ENCODE assay signal across 8 cellular contexts in the genomic region with DNA sequence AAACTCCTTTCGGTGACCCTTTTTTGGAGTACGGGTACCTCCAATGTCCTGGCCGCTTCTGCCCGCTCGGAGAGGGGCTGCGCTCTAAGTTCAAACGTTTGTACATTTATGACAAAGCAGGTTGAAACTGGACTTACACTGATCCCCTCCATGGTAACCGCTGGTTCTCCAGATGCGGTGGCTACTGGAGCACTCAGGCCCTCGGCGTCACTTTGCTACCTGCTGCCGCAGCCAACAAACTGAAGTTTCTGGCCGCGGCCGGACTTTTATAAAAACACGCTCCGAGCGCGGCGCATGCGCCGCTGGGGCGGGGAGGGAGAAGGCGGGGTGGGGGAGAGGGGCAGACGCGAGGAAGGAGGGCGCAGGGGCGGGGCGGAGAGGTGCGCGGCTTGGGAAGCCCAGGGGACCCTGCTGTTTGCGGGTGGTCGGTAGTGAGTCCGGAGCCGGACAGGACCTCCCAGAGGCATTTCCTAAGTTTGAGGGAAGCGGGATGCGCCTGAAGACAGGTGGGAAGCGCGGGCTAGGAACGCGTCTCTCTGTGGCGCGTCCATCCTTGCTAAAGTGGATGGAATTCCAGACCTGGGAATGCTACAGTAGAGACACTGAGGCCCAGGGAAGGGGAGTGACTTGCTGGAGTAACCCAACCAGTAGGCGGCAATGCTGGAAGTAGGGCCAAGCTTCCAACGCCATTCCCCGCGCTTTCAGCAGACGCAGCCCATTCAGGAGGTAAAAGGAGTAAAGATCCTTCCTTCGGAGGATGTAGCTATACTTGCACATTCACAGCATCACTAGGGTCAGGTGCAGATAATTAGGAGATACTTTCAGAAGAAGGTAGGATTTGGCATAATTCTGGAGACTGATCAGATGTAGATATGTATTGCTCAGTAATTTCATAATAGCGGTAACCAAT. TPM values are rescaled to one million over a fixed set of nuclear protein-coding genes. Genes with fewer than 3 reads are reported as not detected.
DNase-seq lines count a peak whose midpoint lies in the region; ATAC-seq and TF ChIP-seq lines count a peak whose summit lies in the region.

A gene (minus strand): TSS at position 241 of the 910 bp plus-strand sequence. CDS start 89 bp downstream, at position 152.

- POLR2A ChIA-PET in Panc1 (lab: Charles Lee) = interaction anchor here (1.1 kb wide), 1 partner anchor 14 kb away, joined by 3 read pairs; no protein-coding TSS in a partner anchor

- WGBS in suprapubic skin = 1% methylated on average over 22 of the region's 50 CpGs

- DNase-seq in NK-92 treated with Interleukin-12 subunit alpha and Interleukin-12 subunit beta, amount 100 ng/mL, for 24 hours (lab: John Stamatoyannopoulos, UW) = peak; percentile 82
- DNase-seq in NK-92 (lab: John Stamatoyannopoulos, UW; ENCODE audit: unreplicated experiment) (no peak), HuH-7 (ENCODE audit: low spot score) (peak; percentile 68), Panc1 (ENCODE audit: low read depth, low spot score) (no peak), germinal center (ENCODE audit: low spot score) (peak; percentile 91), omental fat pad (ENCODE audit: low spot score) (no peak), suprapubic skin (ENCODE audit: low spot score in 2 of 2) (peak; percentile 68 to 84)
- DNase-seq in activated T-helper 2 cell treated with anti-CD3 and anti-CD28 coated beads, Interferon-gamma antibody, Interleukin-2, Interleukin-4, amounts not matched to agents 10 μg/mL and 5 μg/mL and 100 μg/mL, durations not matched to agents 14 hours and 24 hours and 36 hours (ENCODE audit: low spot score) = peak; percentile 81

- TF ChIP-seq CTCF in Panc1 (IDR thresholded peaks at IDR 0.05) = peak; percentile 44
- TF ChIP-seq CTCF in omental fat pad (IDR thresholded peaks at IDR 0.05) = no peak
- TF ChIP-seq CTCF in suprapubic skin (IDR thresholded peaks at IDR 0.05) = no peak

- ATAC-seq in Panc1 (peak; percentile 74), omental fat pad (ENCODE audit: low FRiP score) (peak; percentile 26)

- H3K4me1 ChIP-seq in Panc1 (ENCODE audit: control insufficient read depth, insufficient read depth, low read length) (peaks cover 4% of the 10 kb centered on the region), suprapubic skin (peaks cover 38% of the 10 kb centered on the region)

- BruUV-seq in Panc1 (replicated peaks; lab: Mats Ljungman, UMichigan) = no TSS peak

- no peaks in the 10 kb centered on the region for H3K9me3 Mint-ChIP-seq in activated T-helper 2 cell treated with anti-CD3 and anti-CD28 coated beads, Interferon-gamma antibody, Interleukin-2, Interleukin-4, amounts not matched to agents 10 μg/mL and 5 μg/mL and 100 μg/mL, durations not matched to agents 14 hours and 24 hours and 36 hours

- TF ChIP-seq EP300 in suprapubic skin (IDR thresholded peaks at IDR 0.05) = no peak

- peaks cover 39% of the 10 kb centered on the region for H3K36me3 Mint-ChIP-seq in activated T-helper 2 cell treated with anti-CD3 and anti-CD28 coated beads, Interferon-gamma antibody, Interleukin-2, Interleukin-4, amounts not matched to agents 10 μg/mL and 5 μg/mL and 100 μg/mL, durations not matched to agents 14 hours and 24 hours and 36 hours (ENCODE audit: low read depth)

- H3K36me3 ChIP-seq in Panc1 (ENCODE audit: control insufficient read depth, insufficient read depth, low read length) = no peaks in the 10 kb centered on the region
- no peaks in the 10 kb centered on the region for H3K36me3 ChIP-seq in suprapubic skin

- H3K27ac ChIP-seq in Panc1 (ENCODE audit: low read length) (no peak within 1 kb of the TSS), suprapubic skin (peak within 1 kb of the TSS; percentile 49)

- peak within 1 kb of the TSS; percentile 45 to 51 for H3K4me3 ChIP-seq in Panc1 (ENCODE audit: low read depth in 2 of 2, low read length in 2 of 2)
- H3K4me3 ChIP-seq in suprapubic skin = peak within 1 kb of the TSS; percentile 57

- CTCF ChIA-PET in Panc1 (lab: Charles Lee) = no interaction called here

- TF ChIP-seq POLR2A in suprapubic skin (IDR thresholded peaks at IDR 0.05) = peak in 1 of 2 donors; percentile 22

- peak within 1 kb of the TSS; percentile 96 for H3K27ac Mint-ChIP-seq in activated T-helper 2 cell treated with anti-CD3 and anti-CD28 coated beads, Interferon-gamma antibody, Interleukin-2, Interleukin-4, amounts not matched to agents 10 μg/mL and 5 μg/mL and 100 μg/mL, durations not matched to agents 14 hours and 24 hours and 36 hours

- no peaks in the 10 kb centered on the region for H3K9me3 ChIP-seq in Panc1 (ENCODE audit: control insufficient read depth, insufficient read depth, low read depth, low read length)
- no peaks in the 10 kb centered on the region for H3K9me3 ChIP-seq in suprapubic skin

- H3K27me3 ChIP-seq in Panc1 (ENCODE audit: control insufficient read depth, insufficient read depth, low read length) (peaks cover 59% of the 10 kb centered on the region), suprapubic skin (peaks cover 80% of the 10 kb centered on the region)

- H3K4me3 Mint-ChIP-seq in activated T-helper 2 cell treated with anti-CD3 and anti-CD28 coated beads, Interferon-gamma antibody, Interleukin-2, Interleukin-4, amounts not matched to agents 10 μg/mL and 5 μg/mL and 100 μg/mL, durations not matched to agents 14 hours and 24 hours and 36 hours (ENCODE audit: low read depth) = peak within 1 kb of the TSS; percentile 97

- H3K27me3 Mint-ChIP-seq in activated T-helper 2 cell treated with anti-CD3 and anti-CD28 coated beads, Interferon-gamma antibody, Interleukin-2, Interleukin-4, amounts not matched to agents 10 μg/mL and 5 μg/mL and 100 μg/mL, durations not matched to agents 14 hours and 24 hours and 36 hours (ENCODE audit: low read depth) = peaks cover 21% of the 10 kb centered on the region

- in situ Hi-C loops in Panc1 (cut with HindIII; ENCODE audit: low pct_unique_long_range_greater_than_20kb, low sequenced_read_pairs) = no loop called here

- H3K4me1 Mint-ChIP-seq in activated T-helper 2 cell treated with anti-CD3 and anti-CD28 coated beads, Interferon-gamma antibody, Interleukin-2, Interleukin-4, amounts not matched to agents 10 μg/mL and 5 μg/mL and 100 μg/mL, durations not matched to agents 14 hours and 24 hours and 36 hours (ENCODE audit: low read depth) = peaks cover 49% of the 10 kb centered on the region

- intact Hi-C loops in Panc1 (cut with micrococcal nuclease; ENCODE audit: unreplicated experiment) = loop anchor here (10.0 kb wide), 2 partner anchors 133 to 203 kb away; a partner anchor contains a TSS
- intact Hi-C loops in activated T-helper 2 cell treated with anti-CD3 and anti-CD28 coated beads, Interferon-gamma antibody, Interleukin-2, Interleukin-4, amounts not matched to agents 10 μg/mL and 5 μg/mL and 100 μg/mL, durations not matched to agents 14 hours and 24 hours and 36 hours (cut with micrococcal nuclease) = loop anchor here (1.0 to 10.0 kb wide), 12 partner anchors 14 to 1201 kb away; a partner anchor contains a TSS

RNA-seq across cellular contexts. Expression of the gene that starts here (rescaled TPM):
- total RNA-seq in Panc1 (2021; ENCODE audit: unreplicated experiment) (1.1 TPM), omental fat pad (10 to 100 TPM; 29.6 to 61.1 (median 37.8) TPM), suprapubic skin (1 to 10 TPM; 5.1 to 6.8 (median 5.6) TPM)
- 0.13 TPM for polyA plus RNA-seq in Panc1 (2012; ENCODE audit: insufficient read length)
- 140 and 144 TPM in 2 replicates for total RNA-seq in activated T-helper 2 cell treated with anti-CD3 and anti-CD28 coated beads, Interferon-gamma antibody, Interleukin-2, Interleukin-4, amounts not matched to agents 10 μg/mL and 5 μg/mL and 100 μg/mL, durations not matched to agents 14 hours and 24 hours and 36 hours

Comparison
In these comparisons a context has a peak if more than half of its experiments do, and no peak if none do; other contexts are left out.
1. DNase-seq: peak in NK-92 treated with Interleukin-12 subunit alpha and Interleukin-12 subunit beta, amount 100 ng/mL, for 24 hours (single experiment), HuH-7 (single experiment), activated T-helper 2 cell treated with anti-CD3 and anti-CD28 coated beads, Interferon-gamma antibody, Interleukin-2, Interleukin-4, amounts not matched to agents 10 μg/mL and 5 μg/mL and 100 μg/mL, durations not matched to agents 14 hours and 24 hours and 36 hours (single experiment), germinal center (single experiment) and suprapubic skin (2 of 2); none in NK-92 (single experiment), Panc1 (single experiment) and omental fat pad (single experiment).